ENCODE assay signal across 12 cellular contexts in genomic region chr3:103511891-103512290, GRCh38.
"Had no signal": no experiment of that assay in that cellular context is flagged by ENCODE, and none has a peak within 500 bp of the region (broad histone marks: within the 10 kb centered on the region; RNA-seq: fewer than 3 reads in every experiment).

No MANE protein-coding gene starts in this region.

- DNase-seq: activated naive CD4-positive, alpha-beta T cell treated with anti-CD3 and anti-CD28 coated beads, Interleukin-2, amount 50 U/mL, for 16 hours; adrenal gland; effector memory CD4-positive, alpha-beta T cell; hippocampal formation; naive B cell; posterior cingulate gyrus had no signal

- H3K36me3 ChIP-seq: adrenal gland, gastroesophageal sphincter, neutrophil, right atrium auricular region had no signal

- H3K27me3 ChIP-seq: adrenal gland, gastroesophageal sphincter, neutrophil, right atrium auricular region had no signal

- H3K9me3 ChIP-seq: adrenal gland, gastroesophageal sphincter, neutrophil, right atrium auricular region had no signal

- H3K27ac ChIP-seq: adrenal gland, epithelial cell of prostate, gastroesophageal sphincter, neutrophil, right atrium auricular region, skin epidermis had no signal

- ATAC-seq: gastroesophageal sphincter had no signal

- H3K4me3 ChIP-seq: adrenal gland, gastroesophageal sphincter, lung, right atrium auricular region, skin epidermis had no signal

- H3K4me1 ChIP-seq: adrenal gland, gastroesophageal sphincter, right atrium auricular region had no signal
